Comparison of ENCODE assay signal across 1 cellular context in the genomic region with DNA sequence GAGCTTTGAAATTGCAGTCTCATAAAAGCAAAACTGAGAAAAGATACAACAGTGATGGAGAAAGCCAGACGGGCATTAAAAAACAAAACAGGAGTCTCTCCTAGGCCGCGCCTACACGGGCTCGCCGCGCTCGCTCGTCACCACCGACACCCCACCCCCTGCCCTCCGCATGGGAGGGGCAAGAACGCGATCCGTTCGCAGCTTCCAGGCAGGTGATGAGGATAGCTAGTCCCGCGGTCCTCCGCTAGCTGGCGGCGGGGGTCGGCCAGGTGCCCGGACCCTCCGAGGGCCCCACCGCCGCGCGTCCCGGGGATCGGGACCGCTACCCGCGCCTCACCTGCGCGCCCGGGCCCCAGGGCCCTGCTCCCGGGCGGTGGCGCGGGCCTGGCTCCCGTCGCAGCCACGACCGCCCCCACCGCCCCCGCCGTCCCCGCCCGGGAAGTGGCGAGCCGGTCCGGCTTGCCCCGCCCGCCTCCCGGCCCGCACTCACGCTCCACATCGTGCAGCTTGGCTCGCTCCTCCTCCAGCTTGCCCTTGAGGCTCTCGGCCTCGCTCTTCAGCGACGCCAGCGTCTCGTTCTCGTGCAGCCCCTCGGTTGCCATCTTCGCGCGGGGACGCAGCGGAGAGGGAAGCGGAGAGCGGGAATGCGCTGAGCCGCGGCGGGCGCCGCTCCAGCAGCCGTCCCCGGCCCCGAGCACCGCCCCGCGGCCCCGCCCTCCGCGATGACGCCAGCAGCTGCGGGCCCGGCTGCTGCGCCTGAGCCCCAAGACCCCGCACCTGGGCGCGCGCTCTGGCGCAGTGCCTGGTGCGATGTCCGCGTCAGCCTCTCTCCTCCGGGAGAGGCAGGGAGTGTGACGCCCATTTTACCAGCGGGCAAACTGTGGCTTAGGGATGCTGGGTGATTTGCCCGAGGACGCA.
TF ChIP-seq lines count a peak whose summit lies in the region.

No MANE protein-coding gene starts in this region.

TF ChIP-seq in IMR-90, 13 proteins besides CTCF, POLR2A, EP300 and RAD21:
- 0 out of 2 replicates have a peak, but pooled peaks have one; percentile 21 for TF ChIP-seq MXI1 (IDR thresholded peaks at IDR 0.05; ENCODE audit: borderline replicate concordance, low read depth, low read length)
- no peak for TF ChIP-seq NFE2L2 (IDR thresholded peaks at IDR 0.05; ENCODE audit: low read depth, low read length)
- TF ChIP-seq MAZ (IDR thresholded peaks at IDR 0.05; ENCODE audit: borderline replicate concordance, low read depth, low read length) = peak; percentile 78; the same call in 1 of the 2 replicates
